Comparison of ENCODE assay signal across 1 cellular context in the genomic region with DNA sequence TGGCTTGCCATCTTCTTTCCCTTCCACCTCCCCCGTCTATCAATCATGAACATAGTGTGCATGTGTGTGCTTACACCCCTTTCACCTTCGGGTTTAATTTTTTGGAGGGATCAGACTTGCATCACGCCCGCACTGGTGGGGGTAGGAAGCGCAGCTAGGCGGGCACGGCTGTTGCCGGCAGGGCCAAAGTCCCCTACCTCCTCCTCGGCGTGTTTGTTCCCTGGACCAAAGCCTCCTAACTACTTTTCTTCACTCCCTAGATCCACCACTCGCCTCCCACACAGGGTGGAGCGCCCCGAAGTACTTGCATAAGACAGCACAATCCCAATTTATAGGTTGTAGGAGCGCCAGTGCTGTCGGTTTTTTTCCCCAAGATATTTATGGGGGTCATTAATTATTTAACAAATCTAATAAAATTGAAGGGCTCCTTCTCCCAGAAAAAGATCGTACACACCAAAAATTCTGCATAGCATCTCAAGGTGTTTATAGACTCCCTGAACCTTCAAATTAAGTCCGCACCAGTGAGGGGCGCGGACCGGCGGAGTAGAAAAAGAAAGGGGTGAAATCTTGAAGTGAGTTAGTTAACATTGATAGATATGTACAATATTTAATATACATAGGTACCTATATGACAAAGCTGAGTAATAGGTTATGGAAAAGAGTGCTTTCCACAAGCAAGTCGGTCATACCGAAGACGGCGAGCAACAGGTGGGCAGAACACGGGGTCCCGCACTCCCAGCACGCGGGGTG.
TF ChIP-seq lines count a peak whose summit lies in the region.

No MANE protein-coding gene starts in this region.

TF ChIP-seq in HepG2, 621 proteins besides CTCF, POLR2A, EP300 and RAD21 (continued from another document):
- TF ChIP-seq, protein P1, sequence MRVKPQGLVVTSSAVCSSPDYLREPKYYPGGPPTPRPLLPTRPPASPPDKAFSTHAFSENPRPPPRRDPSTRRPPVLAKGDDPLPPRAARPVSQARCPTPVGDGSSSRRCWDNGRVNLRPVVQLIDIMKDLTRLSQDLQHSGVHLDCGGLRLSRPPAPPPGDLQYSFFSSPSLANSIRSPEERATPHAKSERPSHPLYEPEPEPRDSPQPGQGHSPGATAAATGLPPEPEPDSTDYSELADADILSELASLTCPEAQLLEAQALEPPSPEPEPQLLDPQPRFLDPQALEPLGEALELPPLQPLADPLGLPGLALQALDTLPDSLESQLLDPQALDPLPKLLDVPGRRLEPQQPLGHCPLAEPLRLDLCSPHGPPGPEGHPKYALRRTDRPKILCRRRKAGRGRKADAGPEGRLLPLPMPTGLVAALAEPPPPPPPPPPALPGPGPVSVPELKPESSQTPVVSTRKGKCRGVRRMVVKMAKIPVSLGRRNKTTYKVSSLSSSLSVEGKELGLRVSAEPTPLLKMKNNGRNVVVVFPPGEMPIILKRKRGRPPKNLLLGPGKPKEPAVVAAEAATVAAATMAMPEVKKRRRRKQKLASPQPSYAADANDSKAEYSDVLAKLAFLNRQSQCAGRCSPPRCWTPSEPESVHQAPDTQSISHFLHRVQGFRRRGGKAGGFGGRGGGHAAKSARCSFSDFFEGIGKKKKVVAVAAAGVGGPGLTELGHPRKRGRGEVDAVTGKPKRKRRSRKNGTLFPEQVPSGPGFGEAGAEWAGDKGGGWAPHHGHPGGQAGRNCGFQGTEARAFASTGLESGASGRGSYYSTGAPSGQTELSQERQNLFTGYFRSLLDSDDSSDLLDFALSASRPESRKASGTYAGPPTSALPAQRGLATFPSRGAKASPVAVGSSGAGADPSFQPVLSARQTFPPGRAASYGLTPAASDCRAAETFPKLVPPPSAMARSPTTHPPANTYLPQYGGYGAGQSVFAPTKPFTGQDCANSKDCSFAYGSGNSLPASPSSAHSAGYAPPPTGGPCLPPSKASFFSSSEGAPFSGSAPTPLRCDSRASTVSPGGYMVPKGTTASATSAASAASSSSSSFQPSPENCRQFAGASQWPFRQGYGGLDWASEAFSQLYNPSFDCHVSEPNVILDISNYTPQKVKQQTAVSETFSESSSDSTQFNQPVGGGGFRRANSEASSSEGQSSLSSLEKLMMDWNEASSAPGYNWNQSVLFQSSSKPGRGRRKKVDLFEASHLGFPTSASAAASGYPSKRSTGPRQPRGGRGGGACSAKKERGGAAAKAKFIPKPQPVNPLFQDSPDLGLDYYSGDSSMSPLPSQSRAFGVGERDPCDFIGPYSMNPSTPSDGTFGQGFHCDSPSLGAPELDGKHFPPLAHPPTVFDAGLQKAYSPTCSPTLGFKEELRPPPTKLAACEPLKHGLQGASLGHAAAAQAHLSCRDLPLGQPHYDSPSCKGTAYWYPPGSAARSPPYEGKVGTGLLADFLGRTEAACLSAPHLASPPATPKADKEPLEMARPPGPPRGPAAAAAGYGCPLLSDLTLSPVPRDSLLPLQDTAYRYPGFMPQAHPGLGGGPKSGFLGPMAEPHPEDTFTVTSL (CRISPR knock-in tag; IDR thresholded peaks at IDR 0.05; ENCODE audit: borderline replicate concordance): peak; percentile 25; the same call in 1 of the 2 replicates
- TF ChIP-seq SIN3A (IDR thresholded peaks at IDR 0.05; ENCODE audit: borderline replicate concordance, low read depth, low read length): no peak; the same call in 1 of the 2 replicates
- 0 out of 2 replicates have a peak, but pooled peaks have one; percentile 18 for TF ChIP-seq ZNF430 (CRISPR knock-in tag; IDR thresholded peaks at IDR 0.05)
- no peak for TF ChIP-seq LCORL (IDR thresholded peaks at IDR 0.05)
- TF ChIP-seq LCORL (CRISPR knock-in tag; IDR thresholded peaks at IDR 0.05): peak; percentile 70
- peak; percentile 69 for TF ChIP-seq HNF4A (CRISPR knock-in tag; IDR thresholded peaks at IDR 0.05)
- 0 out of 2 replicates have a peak, but pooled peaks have one; percentile 3 for TF ChIP-seq ZBTB7B (CRISPR knock-in tag; IDR thresholded peaks at IDR 0.05)
- TF ChIP-seq KAT2B (IDR thresholded peaks at IDR 0.05; ENCODE audit: borderline replicate concordance, low read depth, low read length): no peak
- TF ChIP-seq GATA4 (IDR thresholded peaks at IDR 0.05; ENCODE audit: borderline replicate concordance, low read depth): no peak
- TF ChIP-seq ZNF7 (CRISPR knock-in tag; IDR thresholded peaks at IDR 0.05): no peak
- TF ChIP-seq, protein P2, sequence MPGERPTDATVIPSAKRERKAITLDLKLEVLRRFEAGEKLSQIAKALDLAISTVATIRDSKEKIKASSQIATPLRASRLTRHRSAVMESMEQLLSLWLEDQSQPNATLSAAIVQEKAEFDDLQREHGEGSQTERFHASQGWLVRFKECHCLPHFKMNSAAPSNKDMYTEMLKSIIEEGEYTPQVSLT (CRISPR knock-in tag; IDR thresholded peaks at IDR 0.05; ENCODE audit: borderline replicate concordance, low read depth): no peak
- no peak for TF ChIP-seq MAZ (IDR thresholded peaks at IDR 0.05; ENCODE audit: borderline replicate concordance, low read depth, low read length)
- no peak for TF ChIP-seq MAZ (CRISPR knock-in tag; IDR thresholded peaks at IDR 0.05; ENCODE audit: low read depth)
- no peak for TF ChIP-seq MAFF (IDR thresholded peaks at IDR 0.05; ENCODE audit: low read depth, low read length)
- TF ChIP-seq SOX5 (CRISPR knock-in tag; IDR thresholded peaks at IDR 0.05; ENCODE audit: borderline replicate concordance): no peak
- peak; percentile 23; the same call in 1 of the 2 replicates for TF ChIP-seq HDAC1 (CRISPR knock-in tag; IDR thresholded peaks at IDR 0.05)
- TF ChIP-seq ZNF672 (CRISPR knock-in tag; IDR thresholded peaks at IDR 0.05): 0 out of 2 replicates have a peak, but pooled peaks have one; percentile 61
- 0 out of 2 replicates have a peak, but pooled peaks have one; percentile 18 for TF ChIP-seq CBX5 (CRISPR knock-in tag; IDR thresholded peaks at IDR 0.05; ENCODE audit: borderline replicate concordance)
- TF ChIP-seq, protein P3, sequence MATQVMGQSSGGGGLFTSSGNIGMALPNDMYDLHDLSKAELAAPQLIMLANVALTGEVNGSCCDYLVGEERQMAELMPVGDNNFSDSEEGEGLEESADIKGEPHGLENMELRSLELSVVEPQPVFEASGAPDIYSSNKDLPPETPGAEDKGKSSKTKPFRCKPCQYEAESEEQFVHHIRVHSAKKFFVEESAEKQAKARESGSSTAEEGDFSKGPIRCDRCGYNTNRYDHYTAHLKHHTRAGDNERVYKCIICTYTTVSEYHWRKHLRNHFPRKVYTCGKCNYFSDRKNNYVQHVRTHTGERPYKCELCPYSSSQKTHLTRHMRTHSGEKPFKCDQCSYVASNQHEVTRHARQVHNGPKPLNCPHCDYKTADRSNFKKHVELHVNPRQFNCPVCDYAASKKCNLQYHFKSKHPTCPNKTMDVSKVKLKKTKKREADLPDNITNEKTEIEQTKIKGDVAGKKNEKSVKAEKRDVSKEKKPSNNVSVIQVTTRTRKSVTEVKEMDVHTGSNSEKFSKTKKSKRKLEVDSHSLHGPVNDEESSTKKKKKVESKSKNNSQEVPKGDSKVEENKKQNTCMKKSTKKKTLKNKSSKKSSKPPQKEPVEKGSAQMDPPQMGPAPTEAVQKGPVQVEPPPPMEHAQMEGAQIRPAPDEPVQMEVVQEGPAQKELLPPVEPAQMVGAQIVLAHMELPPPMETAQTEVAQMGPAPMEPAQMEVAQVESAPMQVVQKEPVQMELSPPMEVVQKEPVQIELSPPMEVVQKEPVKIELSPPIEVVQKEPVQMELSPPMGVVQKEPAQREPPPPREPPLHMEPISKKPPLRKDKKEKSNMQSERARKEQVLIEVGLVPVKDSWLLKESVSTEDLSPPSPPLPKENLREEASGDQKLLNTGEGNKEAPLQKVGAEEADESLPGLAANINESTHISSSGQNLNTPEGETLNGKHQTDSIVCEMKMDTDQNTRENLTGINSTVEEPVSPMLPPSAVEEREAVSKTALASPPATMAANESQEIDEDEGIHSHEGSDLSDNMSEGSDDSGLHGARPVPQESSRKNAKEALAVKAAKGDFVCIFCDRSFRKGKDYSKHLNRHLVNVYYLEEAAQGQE (IDR thresholded peaks at IDR 0.05; ENCODE audit: borderline replicate concordance in 1 of 2, low read depth in 1 of 2, low read length in 2 of 2): no peak; a peak in 1 of 4 replicates
- TF ChIP-seq ZFP37 (CRISPR knock-in tag; IDR thresholded peaks at IDR 0.05; ENCODE audit: borderline replicate concordance): no peak
- TF ChIP-seq, protein P4, sequence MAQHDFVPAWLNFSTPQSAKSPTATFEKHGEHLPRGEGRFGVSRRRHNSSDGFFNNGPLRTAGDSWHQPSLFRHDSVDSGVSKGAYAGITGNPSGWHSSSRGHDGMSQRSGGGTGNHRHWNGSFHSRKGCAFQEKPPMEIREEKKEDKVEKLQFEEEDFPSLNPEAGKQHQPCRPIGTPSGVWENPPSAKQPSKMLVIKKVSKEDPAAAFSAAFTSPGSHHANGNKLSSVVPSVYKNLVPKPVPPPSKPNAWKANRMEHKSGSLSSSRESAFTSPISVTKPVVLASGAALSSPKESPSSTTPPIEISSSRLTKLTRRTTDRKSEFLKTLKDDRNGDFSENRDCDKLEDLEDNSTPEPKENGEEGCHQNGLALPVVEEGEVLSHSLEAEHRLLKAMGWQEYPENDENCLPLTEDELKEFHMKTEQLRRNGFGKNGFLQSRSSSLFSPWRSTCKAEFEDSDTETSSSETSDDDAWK (CRISPR knock-in tag; IDR thresholded peaks at IDR 0.05): no peak
- TF ChIP-seq, protein P5, sequence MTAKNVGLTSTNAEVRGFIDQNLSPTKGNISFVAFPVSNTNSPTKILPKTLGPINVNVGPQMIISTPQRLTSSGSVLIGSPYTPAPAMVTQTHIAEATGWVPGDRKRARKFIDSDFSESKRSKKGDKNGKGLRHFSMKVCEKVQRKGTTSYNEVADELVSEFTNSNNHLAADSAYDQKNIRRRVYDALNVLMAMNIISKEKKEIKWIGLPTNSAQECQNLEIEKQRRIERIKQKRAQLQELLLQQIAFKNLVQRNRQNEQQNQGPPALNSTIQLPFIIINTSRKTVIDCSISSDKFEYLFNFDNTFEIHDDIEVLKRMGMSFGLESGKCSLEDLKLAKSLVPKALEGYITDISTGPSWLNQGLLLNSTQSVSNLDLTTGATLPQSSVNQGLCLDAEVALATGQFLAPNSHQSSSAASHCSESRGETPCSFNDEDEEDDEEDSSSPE (CRISPR knock-in tag; IDR thresholded peaks at IDR 0.05): 0 out of 2 replicates have a peak, but pooled peaks have one; percentile 35
- TF ChIP-seq ZNF260 (CRISPR knock-in tag; IDR thresholded peaks at IDR 0.05; ENCODE audit: borderline replicate concordance, low read depth): no peak
- no peak for TF ChIP-seq STAG1 (CRISPR knock-in tag; IDR thresholded peaks at IDR 0.05)
- TF ChIP-seq ZMAT3 (CRISPR knock-in tag; conservative IDR thresholded peaks at IDR 0.05): peak; percentile 65; the same call in 1 of the 2 replicates
- TF ChIP-seq, protein P6, sequence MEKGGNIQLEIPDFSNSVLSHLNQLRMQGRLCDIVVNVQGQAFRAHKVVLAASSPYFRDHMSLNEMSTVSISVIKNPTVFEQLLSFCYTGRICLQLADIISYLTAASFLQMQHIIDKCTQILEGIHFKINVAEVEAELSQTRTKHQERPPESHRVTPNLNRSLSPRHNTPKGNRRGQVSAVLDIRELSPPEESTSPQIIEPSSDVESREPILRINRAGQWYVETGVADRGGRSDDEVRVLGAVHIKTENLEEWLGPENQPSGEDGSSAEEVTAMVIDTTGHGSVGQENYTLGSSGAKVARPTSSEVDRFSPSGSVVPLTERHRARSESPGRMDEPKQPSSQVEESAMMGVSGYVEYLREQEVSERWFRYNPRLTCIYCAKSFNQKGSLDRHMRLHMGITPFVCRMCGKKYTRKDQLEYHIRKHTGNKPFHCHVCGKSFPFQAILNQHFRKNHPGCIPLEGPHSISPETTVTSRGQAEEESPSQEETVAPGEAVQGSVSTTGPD (CRISPR knock-in tag; IDR thresholded peaks at IDR 0.05): no peak; the same call in 1 of the 2 replicates
- TF ChIP-seq ZMYM4 (CRISPR knock-in tag; IDR thresholded peaks at IDR 0.05): peak; percentile 53; the same call in 1 of the 2 replicates
- TF ChIP-seq ZC3H13 (CRISPR knock-in tag; IDR thresholded peaks at IDR 0.05): peak; percentile 50; the same call in 1 of the 2 replicates
- no peak for TF ChIP-seq ZNF441 (CRISPR knock-in tag; IDR thresholded peaks at IDR 0.05; ENCODE audit: borderline replicate concordance)
- no peak for TF ChIP-seq BRCA1 (CRISPR knock-in tag; IDR thresholded peaks at IDR 0.05)
- TF ChIP-seq, protein P7, sequence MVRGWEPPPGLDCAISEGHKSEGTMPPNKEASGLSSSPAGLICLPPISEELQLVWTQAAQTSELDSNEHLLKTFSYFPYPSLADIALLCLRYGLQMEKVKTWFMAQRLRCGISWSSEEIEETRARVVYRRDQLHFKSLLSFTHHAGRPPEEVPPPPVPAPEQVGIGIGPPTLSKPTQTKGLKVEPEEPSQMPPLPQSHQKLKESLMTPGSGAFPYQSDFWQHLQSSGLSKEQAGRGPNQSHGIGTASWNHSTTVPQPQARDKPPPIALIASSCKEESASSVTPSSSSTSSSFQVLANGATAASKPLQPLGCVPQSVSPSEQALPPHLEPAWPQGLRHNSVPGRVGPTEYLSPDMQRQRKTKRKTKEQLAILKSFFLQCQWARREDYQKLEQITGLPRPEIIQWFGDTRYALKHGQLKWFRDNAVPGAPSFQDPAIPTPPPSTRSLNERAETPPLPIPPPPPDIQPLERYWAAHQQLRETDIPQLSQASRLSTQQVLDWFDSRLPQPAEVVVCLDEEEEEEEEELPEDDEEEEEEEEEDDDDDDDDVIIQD (CRISPR knock-in tag; IDR thresholded peaks at IDR 0.05; ENCODE audit: low read depth): 0 out of 2 replicates have a peak, but pooled peaks have one; percentile 36
- no peak for TF ChIP-seq STAT5B (CRISPR knock-in tag; IDR thresholded peaks at IDR 0.05)
- TF ChIP-seq, protein P8, sequence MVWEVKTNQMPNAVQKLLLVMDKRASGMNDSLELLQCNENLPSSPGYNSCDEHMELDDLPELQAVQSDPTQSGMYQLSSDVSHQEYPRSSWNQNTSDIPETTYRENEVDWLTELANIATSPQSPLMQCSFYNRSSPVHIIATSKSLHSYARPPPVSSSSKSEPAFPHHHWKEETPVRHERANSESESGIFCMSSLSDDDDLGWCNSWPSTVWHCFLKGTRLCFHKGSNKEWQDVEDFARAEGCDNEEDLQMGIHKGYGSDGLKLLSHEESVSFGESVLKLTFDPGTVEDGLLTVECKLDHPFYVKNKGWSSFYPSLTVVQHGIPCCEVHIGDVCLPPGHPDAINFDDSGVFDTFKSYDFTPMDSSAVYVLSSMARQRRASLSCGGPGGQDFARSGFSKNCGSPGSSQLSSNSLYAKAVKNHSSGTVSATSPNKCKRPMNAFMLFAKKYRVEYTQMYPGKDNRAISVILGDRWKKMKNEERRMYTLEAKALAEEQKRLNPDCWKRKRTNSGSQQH (CRISPR knock-in tag; IDR thresholded peaks at IDR 0.05; ENCODE audit: low read depth): no peak
